Comparison of ENCODE assay signal across 1 cellular context in the genomic region with DNA sequence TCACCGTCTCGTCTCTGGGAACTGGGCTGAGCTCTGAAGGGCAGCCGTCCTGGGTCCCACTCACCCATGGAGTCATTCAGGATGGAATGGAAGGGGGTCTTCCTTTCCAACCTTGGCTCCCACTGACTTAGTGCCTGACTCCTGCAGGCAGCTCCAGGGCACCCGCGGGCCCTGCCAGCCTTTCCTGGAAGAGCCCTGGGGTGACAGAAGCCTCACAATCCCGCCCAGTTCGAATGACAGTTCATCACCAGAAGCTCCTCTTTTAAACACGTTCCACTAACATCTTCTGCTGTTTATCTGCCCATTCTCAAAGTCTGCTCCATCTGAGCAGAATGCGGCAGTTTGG.
TF ChIP-seq lines count a peak whose summit lies in the region.

No MANE protein-coding gene starts in this region.

TF ChIP-seq in HepG2, 621 proteins besides CTCF, POLR2A, EP300 and RAD21 (continued from another document):
- TF ChIP-seq ZNF343 (CRISPR knock-in tag; IDR thresholded peaks at IDR 0.05): no peak
- TF ChIP-seq ZNF335 (CRISPR knock-in tag; IDR thresholded peaks at IDR 0.05): no peak
- TF ChIP-seq MIER3 (CRISPR knock-in tag; IDR thresholded peaks at IDR 0.05; ENCODE audit: borderline replicate concordance): 0 out of 2 replicates have a peak, but pooled peaks have one; percentile 2
- TF ChIP-seq NR3C1 (CRISPR knock-in tag; IDR thresholded peaks at IDR 0.05): no peak
- no peak for TF ChIP-seq ZEB1 (IDR thresholded peaks at IDR 0.05; ENCODE audit: insufficient replicate concordance, low read depth)
- TF ChIP-seq PHF21A (CRISPR knock-in tag; IDR thresholded peaks at IDR 0.05): no peak
- TF ChIP-seq, protein P1, sequence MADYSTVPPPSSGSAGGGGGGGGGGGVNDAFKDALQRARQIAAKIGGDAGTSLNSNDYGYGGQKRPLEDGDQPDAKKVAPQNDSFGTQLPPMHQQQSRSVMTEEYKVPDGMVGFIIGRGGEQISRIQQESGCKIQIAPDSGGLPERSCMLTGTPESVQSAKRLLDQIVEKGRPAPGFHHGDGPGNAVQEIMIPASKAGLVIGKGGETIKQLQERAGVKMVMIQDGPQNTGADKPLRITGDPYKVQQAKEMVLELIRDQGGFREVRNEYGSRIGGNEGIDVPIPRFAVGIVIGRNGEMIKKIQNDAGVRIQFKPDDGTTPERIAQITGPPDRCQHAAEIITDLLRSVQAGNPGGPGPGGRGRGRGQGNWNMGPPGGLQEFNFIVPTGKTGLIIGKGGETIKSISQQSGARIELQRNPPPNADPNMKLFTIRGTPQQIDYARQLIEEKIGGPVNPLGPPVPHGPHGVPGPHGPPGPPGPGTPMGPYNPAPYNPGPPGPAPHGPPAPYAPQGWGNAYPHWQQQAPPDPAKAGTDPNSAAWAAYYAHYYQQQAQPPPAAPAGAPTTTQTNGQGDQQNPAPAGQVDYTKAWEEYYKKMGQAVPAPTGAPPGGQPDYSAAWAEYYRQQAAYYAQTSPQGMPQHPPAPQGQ (CRISPR knock-in tag; IDR thresholded peaks at IDR 0.05; ENCODE audit: borderline replicate concordance): no peak
- TF ChIP-seq HMGA1 (CRISPR knock-in tag; conservative IDR thresholded peaks at IDR 0.05): no peak
- TF ChIP-seq, protein P2, sequence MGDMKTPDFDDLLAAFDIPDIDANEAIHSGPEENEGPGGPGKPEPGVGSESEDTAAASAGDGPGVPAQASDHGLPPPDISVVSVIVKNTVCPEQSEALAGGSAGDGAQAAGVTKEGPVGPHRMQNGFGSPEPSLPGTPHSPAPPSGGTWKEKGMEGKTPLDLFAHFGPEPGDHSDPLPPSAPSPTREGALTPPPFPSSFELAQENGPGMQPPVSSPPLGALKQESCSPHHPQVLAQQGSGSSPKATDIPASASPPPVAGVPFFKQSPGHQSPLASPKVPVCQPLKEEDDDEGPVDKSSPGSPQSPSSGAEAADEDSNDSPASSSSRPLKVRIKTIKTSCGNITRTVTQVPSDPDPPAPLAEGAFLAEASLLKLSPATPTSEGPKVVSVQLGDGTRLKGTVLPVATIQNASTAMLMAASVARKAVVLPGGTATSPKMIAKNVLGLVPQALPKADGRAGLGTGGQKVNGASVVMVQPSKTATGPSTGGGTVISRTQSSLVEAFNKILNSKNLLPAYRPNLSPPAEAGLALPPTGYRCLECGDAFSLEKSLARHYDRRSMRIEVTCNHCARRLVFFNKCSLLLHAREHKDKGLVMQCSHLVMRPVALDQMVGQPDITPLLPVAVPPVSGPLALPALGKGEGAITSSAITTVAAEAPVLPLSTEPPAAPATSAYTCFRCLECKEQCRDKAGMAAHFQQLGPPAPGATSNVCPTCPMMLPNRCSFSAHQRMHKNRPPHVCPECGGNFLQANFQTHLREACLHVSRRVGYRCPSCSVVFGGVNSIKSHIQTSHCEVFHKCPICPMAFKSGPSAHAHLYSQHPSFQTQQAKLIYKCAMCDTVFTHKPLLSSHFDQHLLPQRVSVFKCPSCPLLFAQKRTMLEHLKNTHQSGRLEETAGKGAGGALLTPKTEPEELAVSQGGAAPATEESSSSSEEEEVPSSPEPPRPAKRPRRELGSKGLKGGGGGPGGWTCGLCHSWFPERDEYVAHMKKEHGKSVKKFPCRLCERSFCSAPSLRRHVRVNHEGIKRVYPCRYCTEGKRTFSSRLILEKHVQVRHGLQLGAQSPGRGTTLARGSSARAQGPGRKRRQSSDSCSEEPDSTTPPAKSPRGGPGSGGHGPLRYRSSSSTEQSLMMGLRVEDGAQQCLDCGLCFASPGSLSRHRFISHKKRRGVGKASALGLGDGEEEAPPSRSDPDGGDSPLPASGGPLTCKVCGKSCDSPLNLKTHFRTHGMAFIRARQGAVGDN (CRISPR knock-in tag; IDR thresholded peaks at IDR 0.05): peak; percentile 67
- no peak for TF ChIP-seq HNF4G (IDR thresholded peaks at IDR 0.05; ENCODE audit: borderline replicate concordance, low read depth, low read length)
- TF ChIP-seq HNF4G (CRISPR knock-in tag; IDR thresholded peaks at IDR 0.05; ENCODE audit: borderline replicate concordance, low read depth): no peak
- no peak for TF ChIP-seq NFE2L2 (IDR thresholded peaks at IDR 0.05; ENCODE audit: low read length)
- no peak for TF ChIP-seq NFYB (CRISPR knock-in tag; IDR thresholded peaks at IDR 0.05)
- 0 out of 2 replicates have a peak, but pooled peaks have one; percentile 77 for TF ChIP-seq HNRNPL (IDR thresholded peaks at IDR 0.05; ENCODE audit: low read depth, low read length)
- TF ChIP-seq ZNF724P (CRISPR knock-in tag; IDR thresholded peaks at IDR 0.05; ENCODE audit: borderline replicate concordance): no peak
- no peak for TF ChIP-seq SALL1 (CRISPR knock-in tag; IDR thresholded peaks at IDR 0.05)
- peak; percentile 8; the same call in 1 of the 2 replicates for TF ChIP-seq TGIF2 (CRISPR knock-in tag; IDR thresholded peaks at IDR 0.05)
- TF ChIP-seq ZNF775 (CRISPR knock-in tag; IDR thresholded peaks at IDR 0.05; ENCODE audit: borderline replicate concordance): no peak
- no peak for TF ChIP-seq ZNF382 (CRISPR knock-in tag; IDR thresholded peaks at IDR 0.05; ENCODE audit: borderline replicate concordance)
- TF ChIP-seq CBX1 (IDR thresholded peaks at IDR 0.05; ENCODE audit: low read depth): peak; percentile 7
- TF ChIP-seq GABPA (IDR thresholded peaks at IDR 0.05; ENCODE audit: low read depth, low read length): no peak
- no peak for TF ChIP-seq GABPA (CRISPR knock-in tag; IDR thresholded peaks at IDR 0.05; ENCODE audit: low read depth)
- TF ChIP-seq HOXA3 (CRISPR knock-in tag; IDR thresholded peaks at IDR 0.05): no peak; the same call in 1 of the 2 replicates
- no peak for TF ChIP-seq SYNCRIP (IDR thresholded peaks at IDR 0.05; ENCODE audit: insufficient read depth, low read depth, low read length)
- TF ChIP-seq ZNF549 (CRISPR knock-in tag; IDR thresholded peaks at IDR 0.05): no peak
- peak; percentile 48 for TF ChIP-seq AGO2 (optimal IDR thresholded peaks at IDR 0.05; ENCODE audit: low read depth, low read length)
- 0 out of 2 replicates have a peak, but pooled peaks have one; percentile 3 for TF ChIP-seq NR2C2 (CRISPR knock-in tag; IDR thresholded peaks at IDR 0.05; ENCODE audit: borderline replicate concordance)
- no peak for TF ChIP-seq SCMH1 (CRISPR knock-in tag; IDR thresholded peaks at IDR 0.05; ENCODE audit: borderline replicate concordance)
TF ChIP-seq in HepG2: peak in this region for 7.
